ENCODE assay signal across 17 cellular contexts in the genomic region with DNA sequence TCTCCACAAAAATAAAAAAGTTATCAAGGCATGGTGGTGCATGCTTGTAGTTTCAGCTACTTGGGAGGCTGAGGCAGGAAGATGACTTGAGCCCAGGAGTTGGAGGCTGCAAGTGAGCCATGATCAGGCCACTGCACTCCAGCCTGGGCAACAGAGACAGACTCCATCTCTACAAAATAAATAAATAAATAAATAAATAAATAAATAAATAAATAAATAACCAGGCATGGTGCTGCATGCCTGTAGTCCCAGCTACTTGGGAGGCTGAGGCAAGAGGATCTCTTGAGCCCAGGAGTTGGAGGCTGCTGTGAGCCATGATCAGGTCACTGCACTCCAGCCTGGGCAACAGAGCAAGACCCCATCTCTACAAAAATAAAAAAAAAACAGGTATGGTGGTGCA. TPM values are rescaled to one million over a fixed set of nuclear protein-coding genes. Genes with fewer than 3 reads are reported as not detected.
"Had no signal": no experiment of that assay in that cellular context is flagged by ENCODE, and none has a peak within 500 bp of the region (broad histone marks: within the 10 kb centered on the region; RNA-seq: fewer than 3 reads in every experiment).

No MANE protein-coding gene starts in this region.

RNA-seq across cellular contexts. Expression of a gene that starts 26.0 kb away (rescaled TPM):
- total RNA-seq: activated naive CD4-positive, alpha-beta T cell treated with anti-CD3 and anti-CD28 coated beads for 36 hours; activated naive CD4-positive, alpha-beta T cell treated with anti-CD3 and anti-CD28 coated beads, Interleukin-2, amount 50 U/mL, for 72 hours; activated naive CD8-positive, alpha-beta T cell treated with anti-CD3 and anti-CD28 coated beads for 36 hours; activated naive CD8-positive, alpha-beta T cell treated with anti-CD3 and anti-CD28 coated beads, Interleukin-2, amount 10 ng/mL, durations not matched to agents 7 days and 5 days; activated T-cell treated with anti-CD3 and anti-CD28 coated beads, Interleukin-2, amount 50 U/mL, for 4 hours; activated T-cell treated with anti-CD3 and anti-CD28 coated beads, Interleukin-2, amount 50 U/mL, for 72 hours; activated T-helper 1 cell treated with anti-CD3 and anti-CD28 coated beads, Interleukin-12 subunit alpha, Interleukin-12 subunit beta, Interleukin-2, Interleukin-4 antibody, amounts not matched to agents 30 ng/mL and 10 ng/mL and 1 ng/mL, durations not matched to agents 14 hours and 24 hours and 36 hours; activated T-helper 17 cell treated with anti-CD3 and anti-CD28 coated beads, Interleukin-2, amount 50 U/mL, for 72 hours; activated T-helper 2 cell treated with anti-CD3 and anti-CD28 coated beads, Interferon-gamma antibody, Interleukin-2, Interleukin-4, amounts not matched to agents 10 μg/mL and 5 μg/mL and 100 μg/mL, durations not matched to agents 14 hours and 24 hours and 36 hours; adrenal gland; aorta; ascending aorta; astrocyte; body of pancreas; bronchial epithelial cell; cardiac muscle cell; chondrocyte had no signal
- polyA plus RNA-seq: adrenal gland, cardiac muscle cell had no signal
